In the genomic region with DNA sequence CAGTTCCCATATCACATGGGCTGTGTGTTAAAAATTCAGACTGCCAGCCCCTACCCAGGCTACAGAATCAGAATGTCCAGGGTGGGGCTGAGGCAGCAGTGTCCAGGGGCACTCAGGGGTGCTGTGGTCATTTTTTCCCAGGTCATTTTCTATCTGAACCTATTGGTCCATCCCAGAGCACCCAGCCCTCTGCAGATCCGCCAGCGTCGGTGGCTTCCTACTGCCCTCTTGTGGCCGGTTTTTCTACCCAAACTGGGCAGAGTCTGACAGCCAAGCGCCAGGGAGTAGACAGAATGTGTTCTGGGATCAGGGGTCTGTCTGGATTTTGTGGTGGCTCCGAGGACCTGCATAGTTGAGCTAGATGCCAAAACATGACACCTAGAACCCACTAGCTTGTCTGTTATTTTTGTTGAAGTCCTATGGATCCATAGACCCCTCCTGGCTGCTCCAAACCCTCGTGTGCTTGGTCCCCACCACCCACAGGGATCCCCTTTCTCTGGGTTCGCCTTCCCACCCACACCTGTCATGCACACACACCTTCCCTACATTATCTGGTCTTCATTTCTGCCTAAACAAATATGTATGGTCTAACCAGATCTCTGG, we compare ENCODE assay signal across 8 cellular contexts. TPM values are rescaled to one million over a fixed set of nuclear protein-coding genes. Genes with fewer than 3 reads are reported as not detected.
DNase-seq lines count a peak whose midpoint lies in the region; ATAC-seq and TF ChIP-seq lines count a peak whose summit lies in the region.

No MANE protein-coding gene starts in this region.

- no peak overlapping the region for H3K4me3 Mint-ChIP-seq in Calu3 (ENCODE audit: low read depth, unreplicated experiment)
- H3K4me3 Mint-ChIP-seq in HFFc6, result no peak overlapping the region

- intact Hi-C loops in Calu3 (cut with micrococcal nuclease; ENCODE audit: unreplicated experiment), result loop anchor here (10.0 kb wide), 1 partner anchor 384 kb away; no protein-coding TSS in a partner anchor

- H3K27me3 Mint-ChIP-seq in Calu3 (ENCODE audit: unreplicated experiment) (peaks cover 7% of the 10 kb centered on the region), HFFc6 (ENCODE audit: insufficient read depth) (peaks cover 5% of the 10 kb centered on the region)

- peak; percentile 80 for DNase-seq in Calu3
- peak; percentile 61 for DNase-seq in HFFc6
- DNase-seq in NCI-H510A (lab: John Stamatoyannopoulos, UW), result peak; percentile 12
- peak; percentile 60 for DNase-seq in activated CD4-positive, alpha-beta T cell treated with anti-CD3 and anti-CD28 coated beads, Interleukin-2, amount 50 U/mL, for 1 hour
- DNase-seq in dermis blood vessel endothelial cell, result peak; percentile 84
- DNase-seq in lung microvascular endothelial cell (ENCODE audit: low read depth in 2 of 2), result peak; percentile 74 to 82
- DNase-seq in stimulated activated CD8-positive, alpha-beta memory T cell treated with anti-CD3 and anti-CD28 coated beads, Interleukin-12 subunit alpha, Interleukin-12 subunit beta, amount 100 ng/mL, for 4 hours (ENCODE audit: low read depth), result peak; percentile 27

- CTCF ChIA-PET in Calu3 (lab: Charles Lee), result interaction anchor here (0.9 to 1.0 kb wide), 2 partner anchors 15 to 383 kb away, joined by 3 to 10 read pairs; no protein-coding TSS in a partner anchor

- H3K27ac Mint-ChIP-seq in Calu3 (ENCODE audit: unreplicated experiment), result no peak overlapping the region
- no peak overlapping the region for H3K27ac Mint-ChIP-seq in HFFc6

- ATAC-seq in HG03571 (IDR thresholded peaks at IDR 0.05; ENCODE audit: unreplicated experiment), result no peak

- peak; percentile 83 for TF ChIP-seq CTCF in Calu3 (IDR thresholded peaks at IDR 0.05; ENCODE audit: unreplicated experiment)
- TF ChIP-seq CTCF in HFFc6 (IDR thresholded peaks at IDR 0.05), result peak; percentile 93

- H3K9me3 Mint-ChIP-seq in Calu3 (ENCODE audit: low read depth, unreplicated experiment), result no peaks in the 10 kb centered on the region
- no peaks in the 10 kb centered on the region for H3K9me3 Mint-ChIP-seq in HFFc6

- BruUV-seq in Calu3 (replicated peaks; lab: Mats Ljungman, UMichigan), result no TSS peak

- peaks cover 18% of the 10 kb centered on the region for H3K4me1 Mint-ChIP-seq in Calu3 (ENCODE audit: low read depth, unreplicated experiment)
- peaks cover 34% of the 10 kb centered on the region for H3K4me1 Mint-ChIP-seq in HFFc6 (ENCODE audit: low read depth)

- H3K36me3 Mint-ChIP-seq in Calu3 (ENCODE audit: insufficient read depth, unreplicated experiment) (no peaks in the 10 kb centered on the region), HFFc6 (ENCODE audit: low read depth) (no peaks in the 10 kb centered on the region)

RNA-seq across cellular contexts. Expression of a gene that starts 34.1 kb away (rescaled TPM):
- total RNA-seq in Calu3 (2022) (4.7 and 5.8 TPM in 2 replicates), dermis blood vessel endothelial cell (3.1 and 4.3 TPM in 2 replicates), lung microvascular endothelial cell (1.6 and 2.0 TPM in 2 replicates)
- total RNA-seq in HFFc6 (2021; fragmentation: NEBNext Ultra II Directional; extraction: Animal tissue kit (Norgen Biotek cat#: 25700)), result 1 to 10 TPM; 2.6 to 6.7 (median 3.4) TPM

Comparison
In these comparisons a context has a peak if more than half of its experiments do, and no peak if none do; other contexts are left out.
1. DNase-seq: peak in every context shown above with its lines; median percentile 84 in dermis blood vessel endothelial cell; 80 in Calu3; 78 in lung microvascular endothelial cell; 61 in HFFc6; 60 in activated CD4-positive, alpha-beta T cell treated with anti-CD3 and anti-CD28 coated beads, Interleukin-2, amount 50 U/mL, for 1 hour; 27 in stimulated activated CD8-positive, alpha-beta memory T cell treated with anti-CD3 and anti-CD28 coated beads, Interleukin-12 subunit alpha, Interleukin-12 subunit beta, amount 100 ng/mL, for 4 hours; 12 in NCI-H510A.